In genomic region chr2:32356735-32357544, GRCh38 we compare ENCODE assay signal across 1 cellular context.
TF ChIP-seq lines count a peak whose summit lies in the region.

BIRC6 (plus strand) TSS chr2:32357023; CDS start chr2:32357162, 139 bp downstream.

TF ChIP-seq in HepG2, 621 proteins besides CTCF, POLR2A, EP300 and RAD21 (continued from another document and continues in another):
- TF ChIP-seq LRRFIP1 (CRISPR knock-in tag; conservative IDR thresholded peaks at IDR 0.05) (0 out of 2 replicates have a peak, but pooled peaks have one; percentile 27), TAF15 (IDR thresholded peaks at IDR 0.05; ENCODE audit: low read depth, low read length, poor library complexity, severe bottlenecking) (peak; percentile 96), ZNF746 (CRISPR knock-in tag; IDR thresholded peaks at IDR 0.05) (peak; percentile 56), ZBTB3 (CRISPR knock-in tag; IDR thresholded peaks at IDR 0.05; ENCODE audit: borderline replicate concordance, low read depth) (peak; percentile 92), RNF219 (CRISPR knock-in tag; IDR thresholded peaks at IDR 0.05) (peak; percentile 23; the same call in 1 of the 2 replicates), ZNF382 (CRISPR knock-in tag; IDR thresholded peaks at IDR 0.05; ENCODE audit: borderline replicate concordance) (no peak), GMEB1 (CRISPR knock-in tag; IDR thresholded peaks at IDR 0.05; ENCODE audit: borderline replicate concordance) (peak; percentile 99), FOXA1 (IDR thresholded peaks at IDR 0.05) (no peak), FOXA1 (CRISPR knock-in tag; IDR thresholded peaks at IDR 0.05) (peak; percentile 35), SMARCE1 (IDR thresholded peaks at IDR 0.05; ENCODE audit: borderline replicate concordance) (no peak), ZFP37 (CRISPR knock-in tag; IDR thresholded peaks at IDR 0.05; ENCODE audit: borderline replicate concordance) (peak; percentile 67; the same call in 1 of the 2 replicates), HOXA9 (CRISPR knock-in tag; IDR thresholded peaks at IDR 0.05; ENCODE audit: borderline replicate concordance) (peak; percentile 95), MTA1 (CRISPR knock-in tag; IDR thresholded peaks at IDR 0.05; ENCODE audit: borderline replicate concordance) (peak; percentile 95), PTBP1 (IDR thresholded peaks at IDR 0.05; ENCODE audit: low read depth, low read length, poor library complexity, severe bottlenecking) (peak; percentile 32), TOE1 (CRISPR knock-in tag; IDR thresholded peaks at IDR 0.05) (no peak), ZNF10 (CRISPR knock-in tag; IDR thresholded peaks at IDR 0.05; ENCODE audit: borderline replicate concordance, low read depth) (no peak), ZNF124 (CRISPR knock-in tag; IDR thresholded peaks at IDR 0.05) (no peak; the same call in 1 of the 2 replicates), STAT5B (CRISPR knock-in tag; IDR thresholded peaks at IDR 0.05) (no peak; the same call in 1 of the 2 replicates), THRA (CRISPR knock-in tag; IDR thresholded peaks at IDR 0.05; ENCODE audit: borderline replicate concordance) (peak; percentile 74), CCAR2 (optimal IDR thresholded peaks at IDR 0.05; ENCODE audit: low read depth, low read length) (peak; percentile 10), MXD1 (CRISPR knock-in tag; IDR thresholded peaks at IDR 0.05) (peak; percentile 94), CBX1 (IDR thresholded peaks at IDR 0.05; ENCODE audit: low read depth) (peak; percentile 93), TBX3 (IDR thresholded peaks at IDR 0.05; ENCODE audit: borderline replicate concordance) (peak; percentile 63; the same call in 1 of the 2 replicates), ZBTB26 (CRISPR knock-in tag; IDR thresholded peaks at IDR 0.05; ENCODE audit: borderline replicate concordance) (peak; percentile 90), ZBTB33 (CRISPR knock-in tag; IDR thresholded peaks at IDR 0.05) (no peak; the same call in 1 of the 2 replicates), HES4 (CRISPR knock-in tag; IDR thresholded peaks at IDR 0.05; ENCODE audit: borderline replicate concordance) (peak; percentile 67; the same call in 1 of the 2 replicates), TCF7L2 (IDR thresholded peaks at IDR 0.05; ENCODE audit: low read depth, low read length) (no peak), ZNF383 (CRISPR knock-in tag; IDR thresholded peaks at IDR 0.05; ENCODE audit: borderline replicate concordance) (peak; percentile 99; the same call in 1 of the 2 replicates), MZF1 (CRISPR knock-in tag; IDR thresholded peaks at IDR 0.05; ENCODE audit: borderline replicate concordance) (0 out of 2 replicates have a peak, but pooled peaks have one; percentile 82), HOXA3 (CRISPR knock-in tag; IDR thresholded peaks at IDR 0.05) (peak; percentile 93), ZNF501 (CRISPR knock-in tag; IDR thresholded peaks at IDR 0.05) (peak; percentile 77; the same call in 1 of the 2 replicates), BRD4 (CRISPR knock-in tag; IDR thresholded peaks at IDR 0.05) (peak; percentile 93), ZNF276 (CRISPR knock-in tag; IDR thresholded peaks at IDR 0.05; ENCODE audit: low read depth) (peak; percentile 96), PRDM4 (CRISPR knock-in tag; IDR thresholded peaks at IDR 0.05; ENCODE audit: borderline replicate concordance) (no peak; the same call in 1 of the 2 replicates), TERF1 (CRISPR knock-in tag; IDR thresholded peaks at IDR 0.05) (no peak), ZFP36 (IDR thresholded peaks at IDR 0.05; ENCODE audit: borderline replicate concordance, low read depth, low read length, partially characterized antibody) (no peak), NR2C2 (CRISPR knock-in tag; IDR thresholded peaks at IDR 0.05; ENCODE audit: borderline replicate concordance) (peak; percentile 99), PAF1 (CRISPR knock-in tag; IDR thresholded peaks at IDR 0.05) (no peak), NKX3-1 (CRISPR knock-in tag; IDR thresholded peaks at IDR 0.05) (peak; percentile 93), MXD3 (CRISPR knock-in tag; IDR thresholded peaks at IDR 0.05) (no peak; the same call in 1 of the 2 replicates), KAT2B (IDR thresholded peaks at IDR 0.05; ENCODE audit: borderline replicate concordance, low read depth, low read length) (no peak), MYPOP (CRISPR knock-in tag; IDR thresholded peaks at IDR 0.05) (peak; percentile 75)
